In the genomic region with DNA sequence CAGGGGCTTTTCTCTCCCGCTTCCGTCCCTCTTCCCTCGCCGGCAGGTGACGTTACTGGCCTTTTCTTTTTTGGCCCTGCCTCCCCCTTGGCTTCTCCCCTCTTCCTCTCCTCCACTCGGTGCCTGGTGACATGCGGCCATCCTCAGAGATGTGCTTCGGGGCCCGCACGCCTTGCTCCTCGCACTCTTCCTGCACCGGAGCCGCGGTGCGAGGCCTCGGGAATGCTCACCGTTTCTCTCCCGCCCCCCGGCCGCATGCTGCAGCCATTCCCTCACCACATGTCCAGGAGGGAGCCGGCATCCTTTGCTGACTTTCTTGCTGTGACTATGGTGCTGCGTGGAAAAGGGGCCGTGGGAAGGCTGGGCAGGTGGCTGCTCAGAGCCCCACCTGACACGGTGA, we compare ENCODE assay signal across 32 cellular contexts.
"Had no signal": no experiment of that assay in that cellular context is flagged by ENCODE, and none has a peak within 500 bp of the region (broad histone marks: within the 10 kb centered on the region; RNA-seq: fewer than 3 reads in every experiment).

No MANE protein-coding gene starts in this region.

- H3K4me1 ChIP-seq: ascending aorta, breast epithelium, gastrocnemius medialis had no signal

- H3K27me3 ChIP-seq: adrenal gland, ascending aorta, breast epithelium, cardiac muscle cell, dorsolateral prefrontal cortex, gastrocnemius medialis had no signal

- DNase-seq: activated CD4-positive, alpha-beta memory T cell treated with anti-CD3 and anti-CD28 coated beads for 36 hours; activated CD4-positive, alpha-beta T cell treated with anti-CD3 and anti-CD28 coated beads for 36 hours; activated CD4-positive, alpha-beta T cell treated with anti-CD3 and anti-CD28 coated beads, Interleukin-2, amount 10 ng/mL, durations not matched to agents 24 days and 14 days; activated CD4-positive, CD25-positive, alpha-beta regulatory T cell; activated CD4-positive, CD25-positive, alpha-beta regulatory T cell treated with anti-CD3 and anti-CD28 coated beads, Interleukin-2, amount 50 U/mL, for 72 hours; activated CD8-positive, alpha-beta memory T cell treated with anti-CD3 and anti-CD28 coated beads, Interleukin-2, amount 10 ng/mL, durations not matched to agents 7 days and 5 days; activated CD8-positive, alpha-beta memory T cell treated with anti-CD3 and anti-CD28 coated beads, Interleukin-2, amount 50 U/mL, for 4 hours; activated CD8-positive, alpha-beta T cell treated with anti-CD3 and anti-CD28 coated beads, Interleukin-2, amount 10 ng/mL, durations not matched to agents 7 days and 5 days; activated gamma-delta T cell treated with Interleukin-2 at 50 U/mL for 16 hours; activated naive CD4-positive, alpha-beta T cell treated with Interleukin-2 at 50 U/mL for 16 hours; activated naive CD8-positive, alpha-beta T cell treated with anti-CD3 and anti-CD28 coated beads for 36 hours; activated naive CD8-positive, alpha-beta T cell treated with anti-CD3 and anti-CD28 coated beads, Interleukin-2, amount 50 U/mL, for 24 hours; activated T-cell treated with anti-CD3 and anti-CD28 coated beads, Interleukin-2, amount 50 U/mL, for 1 hour; activated T-cell treated with anti-CD3 and anti-CD28 coated beads, Interleukin-2, amount 50 U/mL, for 48 hours; adrenal gland; amygdala; central memory CD4-positive, alpha-beta T cell; cerebellar nuclear complex; dorsolateral prefrontal cortex; effector memory CD4-positive, alpha-beta T cell; endodermal cell; foreskin fibroblast; gastrocnemius medialis; glutamatergic neuron; T-cell; T-helper 9 cell; WERI-Rb-1 had no signal

- H3K27ac ChIP-seq: adrenal gland, ascending aorta, breast epithelium, cardiac muscle cell, coronary artery, dorsolateral prefrontal cortex, gastrocnemius medialis, WERI-Rb-1 had no signal

- H3K4me3 ChIP-seq: adrenal gland, ascending aorta, breast epithelium, cardiac muscle cell, coronary artery, dorsolateral prefrontal cortex, gastrocnemius medialis had no signal

- H3K9me3 ChIP-seq: adrenal gland, ascending aorta, breast epithelium, gastrocnemius medialis had no signal

- H3K36me3 ChIP-seq: adrenal gland, ascending aorta, breast epithelium, cardiac muscle cell, gastrocnemius medialis had no signal

- ATAC-seq: activated CD4-positive, alpha-beta T cell treated with anti-CD3 and anti-CD28 coated beads for 36 hours; activated CD8-positive, alpha-beta memory T cell treated with anti-CD3 and anti-CD28 coated beads, Interleukin-2, amount 10 ng/mL, durations not matched to agents 7 days and 5 days; activated CD8-positive, alpha-beta T cell treated with anti-CD3 and anti-CD28 coated beads, Interleukin-2, amount 10 ng/mL, durations not matched to agents 7 days and 5 days; activated naive CD8-positive, alpha-beta T cell treated with anti-CD3 and anti-CD28 coated beads, Interleukin-2, amount 50 U/mL, for 24 hours; esophagus mucosa; gastrocnemius medialis; T-cell had no signal
